14 cellular contexts compared by ENCODE assay signal in the genomic region with DNA sequence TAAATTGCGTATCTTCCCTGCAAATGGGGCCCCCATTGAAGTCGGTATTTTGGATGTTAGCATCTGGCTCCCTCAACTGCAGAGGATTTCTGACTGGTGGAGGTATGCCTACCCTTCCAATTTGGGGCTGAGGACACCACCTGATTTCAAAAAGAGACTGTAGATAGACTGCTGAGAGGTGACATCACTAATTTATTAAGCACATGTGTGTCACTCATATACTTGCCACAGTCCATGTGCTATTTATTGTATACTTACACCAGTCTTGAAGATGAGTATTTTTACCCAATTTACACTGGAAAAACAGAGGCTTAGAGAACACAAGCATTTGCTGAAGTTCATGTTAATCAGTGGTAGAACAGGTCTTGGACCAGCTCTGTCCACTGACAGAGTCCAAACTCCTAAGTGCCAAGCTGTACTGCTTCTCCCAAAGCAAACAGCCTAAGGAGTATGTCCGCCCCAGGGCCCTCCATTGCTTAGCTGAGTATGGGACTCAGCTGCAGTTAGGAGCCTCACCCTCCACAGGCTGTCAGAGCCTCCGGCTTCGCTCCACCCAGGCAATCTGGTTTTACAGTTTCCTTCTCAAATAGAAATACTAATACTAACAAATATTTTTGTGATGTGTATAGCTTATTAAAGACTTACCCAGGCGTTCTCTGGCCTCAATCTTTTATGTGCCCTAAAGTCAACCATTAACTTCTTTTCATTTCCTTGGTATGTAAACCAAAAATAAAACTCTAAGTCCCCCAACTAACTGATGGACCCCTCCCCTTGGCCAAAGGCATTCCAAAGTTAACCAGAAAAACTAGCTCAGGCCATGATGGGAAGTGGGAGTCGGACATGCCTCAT. TPM values are rescaled to one million over a fixed set of nuclear protein-coding genes. Genes with fewer than 3 reads are reported as not detected.
DNase-seq lines count a peak whose midpoint lies in the region; ATAC-seq and TF ChIP-seq lines count a peak whose summit lies in the region.
"Had no signal": no experiment of that assay in that cellular context is flagged by ENCODE, and none has a peak within 500 bp of the region (broad histone marks: within the 10 kb centered on the region; RNA-seq: fewer than 3 reads in every experiment).

No MANE protein-coding gene starts in this region.

- WGBS in thyroid gland, 2 donors: 72 to 74% methylated on average over 7 of the region's 7 CpGs

- no peak overlapping the region for H3K4me3 ChIP-seq in breast epithelium
- H3K4me3 ChIP-seq in lower lobe of right lung: no peak overlapping the region
- no peak overlapping the region for H3K4me3 ChIP-seq in thyroid gland (replicated peaks in 1 of 3)

- H3K36me3 ChIP-seq in breast epithelium: no peaks in the 10 kb centered on the region
- no peaks in the 10 kb centered on the region for H3K36me3 ChIP-seq in lower lobe of right lung
- no peaks in the 10 kb centered on the region for H3K36me3 ChIP-seq in thyroid gland

- H3K27me3 ChIP-seq in breast epithelium: no peaks in the 10 kb centered on the region
- no peaks in the 10 kb centered on the region for H3K27me3 ChIP-seq in lower lobe of right lung (ENCODE audit: low read depth)
- H3K27me3 ChIP-seq in thyroid gland: no peaks in the 10 kb centered on the region

- TF ChIP-seq CTCF in breast epithelium (IDR thresholded peaks at IDR 0.05) (no peak), lower lobe of right lung (IDR thresholded peaks at IDR 0.05) (no peak), thyroid gland (IDR thresholded peaks at IDR 0.05) (no peak)

- TF ChIP-seq POLR2A in breast epithelium (IDR thresholded peaks at IDR 0.05) (no peak), thyroid gland (IDR thresholded peaks at IDR 0.05) (no peak)

- peak; percentile 66 to 91 for DNase-seq in T47D (ENCODE audit: low read depth in 1 of 2, low spot score in 1 of 2)
- no peak for DNase-seq in breast epithelium (ENCODE audit: low spot score in 2 of 2)
- DNase-seq in lower lobe of right lung: peak; percentile 52
- DNase-seq in thyroid gland: peak; percentile 58 to 59
- no peak for DNase-seq in DMS114 treated with DMSO at 0.1 percent for 48 hours (lab: John Stamatoyannopoulos, UW; ENCODE audit: unreplicated experiment)
- DNase-seq: 8988T; activated CD4-positive, alpha-beta T cell treated with anti-CD3 and anti-CD28 coated beads for 4 hours; COR-L47; NCI-H2171 treated with DMSO at 0.1 percent for 48 hours had no signal

- peak; percentile 89 for ATAC-seq in esophagus mucosa
- peak; percentile 73 to 78 for ATAC-seq in lower lobe of right lung
- ATAC-seq in GM18498 (IDR thresholded peaks at IDR 0.05; ENCODE audit: unreplicated experiment): no peak
- ATAC-seq in GM21825 (IDR thresholded peaks at IDR 0.05; ENCODE audit: unreplicated experiment): no peak

- no peaks in the 10 kb centered on the region for H3K4me1 ChIP-seq in breast epithelium
- peaks cover 45% of the 10 kb centered on the region for H3K4me1 ChIP-seq in lower lobe of right lung
- peaks cover 25 to 30% of the 10 kb centered on the region in 2 donors for H3K4me1 ChIP-seq in thyroid gland

- in situ Hi-C loops in T47D (cut with HindIII; ENCODE audit: low pct_unique_long_range_greater_than_20kb, low sequenced_read_pairs): no loop called here

- H3K9me3 ChIP-seq in breast epithelium: no peaks in the 10 kb centered on the region
- no peaks in the 10 kb centered on the region for H3K9me3 ChIP-seq in lower lobe of right lung
- no peaks in the 10 kb centered on the region for H3K9me3 ChIP-seq in thyroid gland

- intact Hi-C loops in breast epithelium (cut with DNase I; ENCODE audit: low total_unique reads): no loop called here
- intact Hi-C loops in lower lobe of right lung (cut with DNase I): no loop called here
- intact Hi-C loops in thyroid gland (cut with DNase I): no loop called here

- H3K27ac ChIP-seq in breast epithelium (peak overlapping the region in 1 of 2 donors; percentile 49), lower lobe of right lung (no peak overlapping the region), thyroid gland (no peak overlapping the region)

RNA-seq across cellular contexts. Expression of gene RIN2, which starts 17.5 kb away (rescaled TPM):
- 100 to 1,000 TPM in 2 of 3 donors, 10 to 100 TPM in 1; 82.7 to 114 (median 104) TPM for total RNA-seq in breast epithelium
- total RNA-seq in esophagus mucosa: 42.3 TPM
- total RNA-seq in lower lobe of right lung: 101 TPM
- total RNA-seq in thyroid gland: 10 to 100 TPM; 64.5 to 89.4 (median 77.5) TPM
- total RNA-seq: activated T-helper 1 cell treated with anti-CD3 and anti-CD28 coated beads, Interleukin-12 subunit alpha, Interleukin-12 subunit beta, Interleukin-2, Interleukin-4 antibody, amounts not matched to agents 30 ng/mL and 10 ng/mL and 1 ng/mL, durations not matched to agents 14 hours and 24 hours and 36 hours; OCI-LY7 had no signal

Comparison
In these comparisons a context has a peak if more than half of its experiments do, and no peak if none do; other contexts are left out.
1. DNase-seq: peak in T47D (2 of 2), lower lobe of right lung (single experiment) and thyroid gland (2 of 2); none in breast epithelium (0 of 2) and DMS114 treated with DMSO at 0.1 percent for 48 hours (single experiment).
2. ATAC-seq: peak in esophagus mucosa (single experiment) and lower lobe of right lung (2 of 2); none in GM18498 (single experiment) and GM21825 (single experiment).